ENCODE assay signal across 1 cellular context in the genomic region with DNA sequence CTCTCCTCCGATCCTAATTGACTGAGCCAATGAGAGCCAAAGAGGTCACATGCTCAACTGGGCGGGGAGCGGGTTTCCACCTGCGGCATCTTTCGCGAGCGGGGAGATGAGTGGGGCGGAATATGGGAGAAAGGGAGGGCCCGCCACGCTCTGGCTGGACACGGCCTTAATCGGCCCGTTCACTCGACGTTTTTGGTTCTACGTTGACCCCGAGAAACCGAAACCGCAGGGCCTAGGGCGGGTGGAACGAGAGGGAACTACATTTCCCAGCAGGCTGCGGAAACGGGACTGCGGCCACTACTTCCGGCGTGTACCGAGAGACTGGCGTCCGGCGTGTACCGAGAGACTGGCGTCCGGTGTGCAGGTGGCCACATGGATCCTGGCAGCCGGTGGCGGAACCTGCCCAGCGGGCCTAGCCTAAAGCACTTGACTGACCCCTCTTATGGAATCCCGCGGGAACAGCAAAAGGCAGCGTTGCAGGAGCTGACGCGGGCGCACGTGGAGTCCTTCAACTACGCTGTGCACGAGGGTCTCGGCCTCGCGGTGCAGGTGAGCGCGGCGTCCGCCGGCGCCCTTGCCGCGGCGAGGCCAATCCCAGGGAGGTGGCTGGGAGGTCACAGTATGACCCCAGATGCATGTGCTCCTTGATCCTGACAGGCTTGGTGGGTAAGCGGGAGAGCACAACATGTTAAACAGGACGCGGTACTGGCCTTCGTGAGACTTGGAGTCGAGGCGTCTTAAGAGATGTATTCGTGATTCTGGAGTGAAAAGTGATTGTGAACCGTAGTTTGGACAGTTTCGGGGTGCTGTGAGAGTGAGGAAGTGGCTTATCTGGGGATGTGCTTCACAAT.
A peak's percentile ranks its signal among the peaks of the same experiment; 100 is the strongest.
TF ChIP-seq lines count a peak whose summit lies in the region.

A gene with protein sequence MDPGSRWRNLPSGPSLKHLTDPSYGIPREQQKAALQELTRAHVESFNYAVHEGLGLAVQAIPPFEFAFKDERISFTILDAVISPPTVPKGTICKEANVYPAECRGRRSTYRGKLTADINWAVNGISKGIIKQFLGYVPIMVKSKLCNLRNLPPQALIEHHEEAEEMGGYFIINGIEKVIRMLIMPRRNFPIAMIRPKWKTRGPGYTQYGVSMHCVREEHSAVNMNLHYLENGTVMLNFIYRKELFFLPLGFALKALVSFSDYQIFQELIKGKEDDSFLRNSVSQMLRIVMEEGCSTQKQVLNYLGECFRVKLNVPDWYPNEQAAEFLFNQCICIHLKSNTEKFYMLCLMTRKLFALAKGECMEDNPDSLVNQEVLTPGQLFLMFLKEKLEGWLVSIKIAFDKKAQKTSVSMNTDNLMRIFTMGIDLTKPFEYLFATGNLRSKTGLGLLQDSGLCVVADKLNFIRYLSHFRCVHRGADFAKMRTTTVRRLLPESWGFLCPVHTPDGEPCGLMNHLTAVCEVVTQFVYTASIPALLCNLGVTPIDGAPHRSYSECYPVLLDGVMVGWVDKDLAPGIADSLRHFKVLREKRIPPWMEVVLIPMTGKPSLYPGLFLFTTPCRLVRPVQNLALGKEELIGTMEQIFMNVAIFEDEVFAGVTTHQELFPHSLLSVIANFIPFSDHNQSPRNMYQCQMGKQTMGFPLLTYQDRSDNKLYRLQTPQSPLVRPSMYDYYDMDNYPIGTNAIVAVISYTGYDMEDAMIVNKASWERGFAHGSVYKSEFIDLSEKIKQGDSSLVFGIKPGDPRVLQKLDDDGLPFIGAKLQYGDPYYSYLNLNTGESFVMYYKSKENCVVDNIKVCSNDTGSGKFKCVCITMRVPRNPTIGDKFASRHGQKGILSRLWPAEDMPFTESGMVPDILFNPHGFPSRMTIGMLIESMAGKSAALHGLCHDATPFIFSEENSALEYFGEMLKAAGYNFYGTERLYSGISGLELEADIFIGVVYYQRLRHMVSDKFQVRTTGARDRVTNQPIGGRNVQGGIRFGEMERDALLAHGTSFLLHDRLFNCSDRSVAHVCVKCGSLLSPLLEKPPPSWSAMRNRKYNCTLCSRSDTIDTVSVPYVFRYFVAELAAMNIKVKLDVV (plus strand): TSS at position 343 of the 851 bp plus-strand sequence. CDS start 30 bp downstream, at position 373.

TF ChIP-seq in GM12878, 131 proteins besides CTCF, POLR2A, EP300 and RAD21 (continued from another document and continues in another):
- no peak for TF ChIP-seq ZBTB4 (CRISPR knock-in tag; IDR thresholded peaks at IDR 0.05)
- TF ChIP-seq ZNF274 (IDR thresholded peaks at IDR 0.05; ENCODE audit: insufficient read depth, insufficient read length), result no peak
- TF ChIP-seq CEBPB (IDR thresholded peaks at IDR 0.05; ENCODE audit: borderline replicate concordance in 1 of 2, low read depth in 2 of 2, low read length in 2 of 2), result no peak
- TF ChIP-seq NR2C1 (IDR thresholded peaks at IDR 0.05), result peak; percentile 79
- TF ChIP-seq ZNF24 (IDR thresholded peaks at IDR 0.05), result no peak
- TF ChIP-seq SRF (IDR thresholded peaks at IDR 0.05; ENCODE audit: low read depth in 2 of 2, low read length in 2 of 2), result peak in 1 of 2 experiments; percentile 70; a peak in 2 of 4 replicates
- TF ChIP-seq FOXM1 (IDR thresholded peaks at IDR 0.05; ENCODE audit: low read depth, low read length), result no peak
- peak; percentile 99 for TF ChIP-seq PAX8 (IDR thresholded peaks at IDR 0.05)
- TF ChIP-seq MYB (IDR thresholded peaks at IDR 0.05; ENCODE audit: borderline replicate concordance, low read depth, low read length), result no peak
- TF ChIP-seq, protein P1, sequence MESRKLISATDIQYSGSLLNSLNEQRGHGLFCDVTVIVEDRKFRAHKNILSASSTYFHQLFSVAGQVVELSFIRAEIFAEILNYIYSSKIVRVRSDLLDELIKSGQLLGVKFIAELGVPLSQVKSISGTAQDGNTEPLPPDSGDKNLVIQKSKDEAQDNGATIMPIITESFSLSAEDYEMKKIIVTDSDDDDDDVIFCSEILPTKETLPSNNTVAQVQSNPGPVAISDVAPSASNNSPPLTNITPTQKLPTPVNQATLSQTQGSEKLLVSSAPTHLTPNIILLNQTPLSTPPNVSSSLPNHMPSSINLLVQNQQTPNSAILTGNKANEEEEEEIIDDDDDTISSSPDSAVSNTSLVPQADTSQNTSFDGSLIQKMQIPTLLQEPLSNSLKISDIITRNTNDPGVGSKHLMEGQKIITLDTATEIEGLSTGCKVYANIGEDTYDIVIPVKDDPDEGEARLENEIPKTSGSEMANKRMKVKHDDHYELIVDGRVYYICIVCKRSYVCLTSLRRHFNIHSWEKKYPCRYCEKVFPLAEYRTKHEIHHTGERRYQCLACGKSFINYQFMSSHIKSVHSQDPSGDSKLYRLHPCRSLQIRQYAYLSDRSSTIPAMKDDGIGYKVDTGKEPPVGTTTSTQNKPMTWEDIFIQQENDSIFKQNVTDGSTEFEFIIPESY (IDR thresholded peaks at IDR 0.05), result no peak
- TF ChIP-seq SREBF1 (IDR thresholded peaks at IDR 0.05; ENCODE audit: low read length), result no peak
- TF ChIP-seq, protein P2, sequence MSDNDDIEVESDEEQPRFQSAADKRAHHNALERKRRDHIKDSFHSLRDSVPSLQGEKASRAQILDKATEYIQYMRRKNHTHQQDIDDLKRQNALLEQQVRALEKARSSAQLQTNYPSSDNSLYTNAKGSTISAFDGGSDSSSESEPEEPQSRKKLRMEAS (IDR thresholded peaks at IDR 0.05; ENCODE audit: low read depth, low read length), result peak; percentile 94
- peak; percentile 23; the same call in 1 of the 2 replicates for TF ChIP-seq ZNF207 (IDR thresholded peaks at IDR 0.05; ENCODE audit: borderline replicate concordance)
- no peak for TF ChIP-seq JUND (IDR thresholded peaks at IDR 0.05; ENCODE audit: low read depth, low read length)
- TF ChIP-seq PML (IDR thresholded peaks at IDR 0.05; ENCODE audit: low read length), result 0 out of 2 replicates have a peak, but pooled peaks have one; percentile 9
- peak; percentile 60; the same call in 1 of the 2 replicates for TF ChIP-seq MLLT1 (IDR thresholded peaks at IDR 0.05)
- no peak for TF ChIP-seq NR2C2 (IDR thresholded peaks at IDR 0.05; ENCODE audit: borderline replicate concordance, control insufficient read depth, insufficient read length, low read depth)
- no peak for TF ChIP-seq REST (IDR thresholded peaks at IDR 0.05; ENCODE audit: low read depth, low read length)
- TF ChIP-seq, protein P3, sequence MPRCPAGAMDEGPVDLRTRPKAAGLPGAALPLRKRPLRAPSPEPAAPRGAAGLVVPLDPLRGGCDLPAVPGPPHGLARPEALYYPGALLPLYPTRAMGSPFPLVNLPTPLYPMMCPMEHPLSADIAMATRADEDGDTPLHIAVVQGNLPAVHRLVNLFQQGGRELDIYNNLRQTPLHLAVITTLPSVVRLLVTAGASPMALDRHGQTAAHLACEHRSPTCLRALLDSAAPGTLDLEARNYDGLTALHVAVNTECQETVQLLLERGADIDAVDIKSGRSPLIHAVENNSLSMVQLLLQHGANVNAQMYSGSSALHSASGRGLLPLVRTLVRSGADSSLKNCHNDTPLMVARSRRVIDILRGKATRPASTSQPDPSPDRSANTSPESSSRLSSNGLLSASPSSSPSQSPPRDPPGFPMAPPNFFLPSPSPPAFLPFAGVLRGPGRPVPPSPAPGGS (IDR thresholded peaks at IDR 0.05; ENCODE audit: borderline replicate concordance, insufficient read depth, low read depth, low read length, poor library complexity, severe bottlenecking), result no peak
- TF ChIP-seq, protein P4, sequence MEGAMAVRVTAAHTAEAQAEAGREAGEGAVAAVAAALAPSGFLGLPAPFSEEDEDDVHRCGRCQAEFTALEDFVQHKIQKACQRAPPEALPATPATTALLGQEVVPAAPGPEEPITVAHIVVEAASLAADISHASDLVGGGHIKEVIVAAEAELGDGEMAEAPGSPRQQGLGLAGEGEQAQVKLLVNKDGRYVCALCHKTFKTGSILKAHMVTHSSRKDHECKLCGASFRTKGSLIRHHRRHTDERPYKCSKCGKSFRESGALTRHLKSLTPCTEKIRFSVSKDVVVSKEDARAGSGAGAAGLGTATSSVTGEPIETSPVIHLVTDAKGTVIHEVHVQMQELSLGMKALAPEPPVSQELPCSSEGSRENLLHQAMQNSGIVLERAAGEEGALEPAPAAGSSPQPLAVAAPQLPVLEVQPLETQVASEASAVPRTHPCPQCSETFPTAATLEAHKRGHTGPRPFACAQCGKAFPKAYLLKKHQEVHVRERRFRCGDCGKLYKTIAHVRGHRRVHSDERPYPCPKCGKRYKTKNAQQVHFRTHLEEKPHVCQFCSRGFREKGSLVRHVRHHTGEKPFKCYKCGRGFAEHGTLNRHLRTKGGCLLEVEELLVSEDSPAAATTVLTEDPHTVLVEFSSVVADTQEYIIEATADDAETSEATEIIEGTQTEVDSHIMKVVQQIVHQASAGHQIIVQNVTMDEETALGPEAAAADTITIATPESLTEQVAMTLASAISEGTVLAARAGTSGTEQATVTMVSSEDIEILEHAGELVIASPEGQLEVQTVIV (IDR thresholded peaks at IDR 0.05; ENCODE audit: borderline replicate concordance, partially characterized antibody), result no peak
- TF ChIP-seq ATF7 (IDR thresholded peaks at IDR 0.05; ENCODE audit: low read depth), result no peak
- no peak for TF ChIP-seq WRNIP1 (IDR thresholded peaks at IDR 0.05; ENCODE audit: borderline replicate concordance, low read depth, low read length)
- TF ChIP-seq MYC (IDR thresholded peaks at IDR 0.05; ENCODE audit: insufficient read depth, insufficient read length, insufficient replicate concordance, low read length, severe bottlenecking), result peak; percentile 98
- TF ChIP-seq NBN (IDR thresholded peaks at IDR 0.05), result peak; percentile 7; the same call in 1 of the 2 replicates
- peak in 1 of 2 experiments; percentile 70; a peak in 2 of 4 replicates for TF ChIP-seq BHLHE40 (IDR thresholded peaks at IDR 0.05; ENCODE audit: borderline replicate concordance in 1 of 2, low read depth in 2 of 2, low read length in 1 of 2)
- no peak for TF ChIP-seq ZBED1 (IDR thresholded peaks at IDR 0.05; ENCODE audit: borderline replicate concordance)
- no peak for TF ChIP-seq RFX5 (IDR thresholded peaks at IDR 0.05; ENCODE audit: low read depth, low read length)
- no peak for TF ChIP-seq HDAC6 (IDR thresholded peaks at IDR 0.05; ENCODE audit: unreplicated experiment)
- peak; percentile 39 for TF ChIP-seq DPF2 (IDR thresholded peaks at IDR 0.05)
- TF ChIP-seq MTA2 (IDR thresholded peaks at IDR 0.05; ENCODE audit: low read depth), result no peak
- peak; percentile 36; the same call in 1 of the 2 replicates for TF ChIP-seq PAX5 (IDR thresholded peaks at IDR 0.05; ENCODE audit: borderline replicate concordance, low read depth, low read length)
- TF ChIP-seq MEF2A (IDR thresholded peaks at IDR 0.05; ENCODE audit: insufficient read depth, low read depth, low read length), result no peak
- TF ChIP-seq USF1 (IDR thresholded peaks at IDR 0.05; ENCODE audit: borderline replicate concordance, extremely low read length, insufficient read depth, low read depth, low read length), result peak; percentile 86
- peak; percentile 96 for TF ChIP-seq HCFC1 (IDR thresholded peaks at IDR 0.05; ENCODE audit: low read length)
